ENCODE assay signal across 1 cellular context in the genomic region with DNA sequence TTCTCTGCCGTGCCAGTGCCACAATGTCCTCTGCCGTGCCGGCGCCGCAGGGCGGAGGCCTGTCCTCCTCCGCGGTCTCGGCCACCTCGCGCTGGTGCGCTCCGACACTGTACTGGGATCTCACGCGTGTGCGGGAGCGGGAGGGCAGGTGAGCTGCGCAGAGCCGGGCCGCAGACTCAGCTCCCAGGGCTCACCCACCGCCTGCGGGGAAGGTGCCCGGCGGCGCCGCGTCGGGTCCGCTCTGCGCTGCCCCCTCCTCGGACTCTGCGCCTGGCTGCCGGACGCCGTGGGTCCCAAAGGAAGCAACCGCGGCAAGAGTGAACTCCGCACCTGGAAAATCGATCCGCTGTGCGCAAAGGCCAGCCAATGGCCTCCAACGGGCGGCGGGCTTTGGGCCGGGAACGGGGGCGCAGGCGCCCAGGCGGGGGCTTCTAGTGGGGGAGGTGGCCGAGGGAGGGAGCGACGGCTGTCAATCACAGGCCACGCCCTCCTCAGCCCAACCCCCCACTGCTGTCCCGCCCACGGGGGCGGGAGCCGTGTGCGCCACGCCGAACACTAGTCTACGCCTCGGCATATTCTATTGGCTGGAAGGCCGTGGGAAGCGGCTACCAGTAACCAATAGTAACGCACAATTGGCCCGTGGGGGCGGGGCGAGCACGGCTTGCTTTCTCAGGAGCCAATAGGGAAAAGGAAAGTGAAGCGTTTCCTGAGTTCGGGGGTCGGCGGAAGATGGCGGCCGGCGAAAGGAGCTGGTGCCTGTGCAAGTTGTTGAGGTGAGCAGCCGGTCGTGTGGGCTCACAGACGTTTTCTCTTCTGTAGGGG.
TF ChIP-seq lines count a peak whose summit lies in the region.

Gene ALG11, plus strand, starts transcription at position 709 of the 822 bp plus-strand sequence. Its CDS starts 21 bp downstream, at position 730.

TF ChIP-seq in K562, 482 proteins besides CTCF, POLR2A, EP300 and RAD21 (continued from another document and continues in another):
- TF ChIP-seq, protein P1, sequence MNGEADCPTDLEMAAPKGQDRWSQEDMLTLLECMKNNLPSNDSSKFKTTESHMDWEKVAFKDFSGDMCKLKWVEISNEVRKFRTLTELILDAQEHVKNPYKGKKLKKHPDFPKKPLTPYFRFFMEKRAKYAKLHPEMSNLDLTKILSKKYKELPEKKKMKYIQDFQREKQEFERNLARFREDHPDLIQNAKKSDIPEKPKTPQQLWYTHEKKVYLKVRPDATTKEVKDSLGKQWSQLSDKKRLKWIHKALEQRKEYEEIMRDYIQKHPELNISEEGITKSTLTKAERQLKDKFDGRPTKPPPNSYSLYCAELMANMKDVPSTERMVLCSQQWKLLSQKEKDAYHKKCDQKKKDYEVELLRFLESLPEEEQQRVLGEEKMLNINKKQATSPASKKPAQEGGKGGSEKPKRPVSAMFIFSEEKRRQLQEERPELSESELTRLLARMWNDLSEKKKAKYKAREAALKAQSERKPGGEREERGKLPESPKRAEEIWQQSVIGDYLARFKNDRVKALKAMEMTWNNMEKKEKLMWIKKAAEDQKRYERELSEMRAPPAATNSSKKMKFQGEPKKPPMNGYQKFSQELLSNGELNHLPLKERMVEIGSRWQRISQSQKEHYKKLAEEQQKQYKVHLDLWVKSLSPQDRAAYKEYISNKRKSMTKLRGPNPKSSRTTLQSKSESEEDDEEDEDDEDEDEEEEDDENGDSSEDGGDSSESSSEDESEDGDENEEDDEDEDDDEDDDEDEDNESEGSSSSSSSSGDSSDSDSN (IDR thresholded peaks at IDR 0.05; ENCODE audit: borderline replicate concordance in 1 of 2, low read depth in 2 of 2, low read length in 2 of 2) = 0 out of 4 replicates have a peak, but pooled peaks have one; percentile 3 to 61
- TF ChIP-seq NRF1 (conservative IDR thresholded peaks at IDR 0.05 in 1 of 2, IDR thresholded peaks at IDR 0.05 in 1 of 2) (peak; percentile 69 to 78), HNRNPL (IDR thresholded peaks at IDR 0.05; ENCODE audit: low read depth, low read length) (peak; percentile 80), C11orf30 (IDR thresholded peaks at IDR 0.05; ENCODE audit: low read depth) (peak; percentile 93), ZNF121 (CRISPR knock-in tag; conservative IDR thresholded peaks at IDR 0.05) (no peak), RNF219 (CRISPR knock-in tag; IDR thresholded peaks at IDR 0.05) (no peak), HMGN3 (IDR thresholded peaks at IDR 0.05; ENCODE audit: borderline replicate concordance, extremely low read depth, insufficient read length, low read depth, low read length) (peak; percentile 44), TARDBP (IDR thresholded peaks at IDR 0.05) (0 out of 2 replicates have a peak, but pooled peaks have one; percentile 46), GABPB1 (CRISPR knock-in tag; IDR thresholded peaks at IDR 0.05) (0 out of 2 replicates have a peak, but pooled peaks have one; percentile 1), SAFB (IDR thresholded peaks at IDR 0.05; ENCODE audit: borderline replicate concordance, low read depth, low read length) (peak; percentile 88), CGGBP1 (CRISPR knock-in tag; IDR thresholded peaks at IDR 0.05) (no peak), CXXC5 (CRISPR knock-in tag; IDR thresholded peaks at IDR 0.05) (peak; percentile 55), MYC (IDR thresholded peaks at IDR 0.05; ENCODE audit: low read depth, low read length) (peak; percentile 65), MYC (CRISPR knock-in tag; IDR thresholded peaks at IDR 0.05; ENCODE audit: borderline replicate concordance, low read depth) (no peak), SMARCB1 (IDR thresholded peaks at IDR 0.05; ENCODE audit: insufficient read length, low read depth) (no peak), SP1 (CRISPR knock-in tag; IDR thresholded peaks at IDR 0.05) (peak; percentile 96), PATZ1 (CRISPR knock-in tag; IDR thresholded peaks at IDR 0.05; ENCODE audit: borderline replicate concordance) (no peak), NFRKB (IDR thresholded peaks at IDR 0.05; ENCODE audit: low read depth) (0 out of 2 replicates have a peak, but pooled peaks have one; percentile 62), NFYB (IDR thresholded peaks at IDR 0.05; ENCODE audit: extremely low read depth, insufficient read length) (peak; percentile 71), BCOR (IDR thresholded peaks at IDR 0.05) (0 out of 2 replicates have a peak, but pooled peaks have one; percentile 22), ETS1 (conservative IDR thresholded peaks at IDR 0.05; ENCODE audit: control insufficient read depth, low read depth, low read length) (peak; percentile 52; the same call in 1 of the 2 replicates), TBP (optimal IDR thresholded peaks at IDR 0.05; ENCODE audit: low read depth, low read length) (peak; percentile 70), TBL1XR1 (IDR thresholded peaks at IDR 0.05; ENCODE audit: low read length in 2 of 2) (no peak), EP400 (IDR thresholded peaks at IDR 0.05) (peak; percentile 70), SIN3B (IDR thresholded peaks at IDR 0.05; ENCODE audit: low read depth) (peak; percentile 90), CBX1 (IDR thresholded peaks at IDR 0.05; ENCODE audit: low read depth) (peak; percentile 51; the same call in 1 of the 2 replicates), ZNF140 (CRISPR knock-in tag; IDR thresholded peaks at IDR 0.05) (no peak), PTRF (tag; IDR thresholded peaks at IDR 0.05) (no peak), ZFX (CRISPR knock-in tag; IDR thresholded peaks at IDR 0.05) (peak; percentile 75), TCF3 (CRISPR knock-in tag; IDR thresholded peaks at IDR 0.05) (0 out of 2 replicates have a peak, but pooled peaks have one; percentile 6), ZBTB7A (IDR thresholded peaks at IDR 0.05; ENCODE audit: borderline replicate concordance, control insufficient read depth, low read depth, low read length) (peak; percentile 89), CBFA2T3 (IDR thresholded peaks at IDR 0.05) (no peak)
- TF ChIP-seq, protein P2, sequence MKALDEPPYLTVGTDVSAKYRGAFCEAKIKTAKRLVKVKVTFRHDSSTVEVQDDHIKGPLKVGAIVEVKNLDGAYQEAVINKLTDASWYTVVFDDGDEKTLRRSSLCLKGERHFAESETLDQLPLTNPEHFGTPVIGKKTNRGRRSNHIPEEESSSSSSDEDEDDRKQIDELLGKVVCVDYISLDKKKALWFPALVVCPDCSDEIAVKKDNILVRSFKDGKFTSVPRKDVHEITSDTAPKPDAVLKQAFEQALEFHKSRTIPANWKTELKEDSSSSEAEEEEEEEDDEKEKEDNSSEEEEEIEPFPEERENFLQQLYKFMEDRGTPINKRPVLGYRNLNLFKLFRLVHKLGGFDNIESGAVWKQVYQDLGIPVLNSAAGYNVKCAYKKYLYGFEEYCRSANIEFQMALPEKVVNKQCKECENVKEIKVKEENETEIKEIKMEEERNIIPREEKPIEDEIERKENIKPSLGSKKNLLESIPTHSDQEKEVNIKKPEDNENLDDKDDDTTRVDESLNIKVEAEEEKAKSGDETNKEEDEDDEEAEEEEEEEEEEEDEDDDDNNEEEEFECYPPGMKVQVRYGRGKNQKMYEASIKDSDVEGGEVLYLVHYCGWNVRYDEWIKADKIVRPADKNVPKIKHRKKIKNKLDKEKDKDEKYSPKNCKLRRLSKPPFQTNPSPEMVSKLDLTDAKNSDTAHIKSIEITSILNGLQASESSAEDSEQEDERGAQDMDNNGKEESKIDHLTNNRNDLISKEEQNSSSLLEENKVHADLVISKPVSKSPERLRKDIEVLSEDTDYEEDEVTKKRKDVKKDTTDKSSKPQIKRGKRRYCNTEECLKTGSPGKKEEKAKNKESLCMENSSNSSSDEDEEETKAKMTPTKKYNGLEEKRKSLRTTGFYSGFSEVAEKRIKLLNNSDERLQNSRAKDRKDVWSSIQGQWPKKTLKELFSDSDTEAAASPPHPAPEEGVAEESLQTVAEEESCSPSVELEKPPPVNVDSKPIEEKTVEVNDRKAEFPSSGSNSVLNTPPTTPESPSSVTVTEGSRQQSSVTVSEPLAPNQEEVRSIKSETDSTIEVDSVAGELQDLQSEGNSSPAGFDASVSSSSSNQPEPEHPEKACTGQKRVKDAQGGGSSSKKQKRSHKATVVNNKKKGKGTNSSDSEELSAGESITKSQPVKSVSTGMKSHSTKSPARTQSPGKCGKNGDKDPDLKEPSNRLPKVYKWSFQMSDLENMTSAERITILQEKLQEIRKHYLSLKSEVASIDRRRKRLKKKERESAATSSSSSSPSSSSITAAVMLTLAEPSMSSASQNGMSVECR (CRISPR knock-in tag; IDR thresholded peaks at IDR 0.05) = peak; percentile 65; the same call in 1 of the 2 replicates
- TF ChIP-seq, protein P3, sequence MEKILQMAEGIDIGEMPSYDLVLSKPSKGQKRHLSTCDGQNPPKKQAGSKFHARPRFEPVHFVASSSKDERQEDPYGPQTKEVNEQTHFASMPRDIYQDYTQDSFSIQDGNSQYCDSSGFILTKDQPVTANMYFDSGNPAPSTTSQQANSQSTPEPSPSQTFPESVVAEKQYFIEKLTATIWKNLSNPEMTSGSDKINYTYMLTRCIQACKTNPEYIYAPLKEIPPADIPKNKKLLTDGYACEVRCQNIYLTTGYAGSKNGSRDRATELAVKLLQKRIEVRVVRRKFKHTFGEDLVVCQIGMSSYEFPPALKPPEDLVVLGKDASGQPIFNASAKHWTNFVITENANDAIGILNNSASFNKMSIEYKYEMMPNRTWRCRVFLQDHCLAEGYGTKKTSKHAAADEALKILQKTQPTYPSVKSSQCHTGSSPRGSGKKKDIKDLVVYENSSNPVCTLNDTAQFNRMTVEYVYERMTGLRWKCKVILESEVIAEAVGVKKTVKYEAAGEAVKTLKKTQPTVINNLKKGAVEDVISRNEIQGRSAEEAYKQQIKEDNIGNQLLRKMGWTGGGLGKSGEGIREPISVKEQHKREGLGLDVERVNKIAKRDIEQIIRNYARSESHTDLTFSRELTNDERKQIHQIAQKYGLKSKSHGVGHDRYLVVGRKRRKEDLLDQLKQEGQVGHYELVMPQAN (IDR thresholded peaks at IDR 0.05; ENCODE audit: borderline replicate concordance) = 0 out of 2 replicates have a peak, but pooled peaks have one; percentile 46
